8 cellular contexts compared by ENCODE assay signal in genomic region chr15:73991726-73992593, GRCh38. TPM values are rescaled to one million over a fixed set of nuclear protein-coding genes. Genes with fewer than 3 reads are reported as not detected.
DNase-seq lines count a peak whose midpoint lies in the region; ATAC-seq, FAIRE-seq and TF ChIP-seq lines count a peak whose summit lies in the region.

TSS of gene STOML1 (minus strand) at chr15:73992295. CDS start at chr15:73992223, 72 bp downstream.

- peak; percentile 26 for FAIRE-seq in HepG2 (lab: Jason Lieb, UNC)

- no peaks in the 10 kb centered on the region for H3K9me3 ChIP-seq in HepG2 (ENCODE audit: low read length)

- BruUV-seq in HepG2 (replicated peaks; lab: Mats Ljungman, UMichigan), result no TSS peak

- H3K4me1 ChIP-seq in HepG2 (ENCODE audit: insufficient read depth, low read length), result peaks cover 45% of the 10 kb centered on the region

- TF ChIP-seq POLR2A in HepG2 (IDR thresholded peaks at IDR 0.05; ENCODE audit: insufficient read depth in 1 of 2, low read depth in 2 of 2, low read length in 2 of 2), result peak; percentile 24 to 28; a peak in 1 of 4 replicates

- H3K36me3 ChIP-seq in HepG2 (replicated peaks in 1 of 2; ENCODE audit: control insufficient read depth in 1 of 2, insufficient read depth in 2 of 2, low read length in 2 of 2), result no peaks in the 10 kb centered on the region; a peak in 1 of 5 replicates

- H3K9ac ChIP-seq in HepG2 (ENCODE audit: insufficient read depth, low read depth, low read length), result peak within 1 kb of the TSS; percentile 64

- H2AFZ ChIP-seq in HepG2 (ENCODE audit: low read length), result peak within 1 kb of the TSS; percentile 88

- DNase-seq in C1 segment of cervical spinal cord (lab: John Stamatoyannopoulos, UW) (peak in 13 of 14 donors; percentile 46 to 93 (median 81)), GM19240 (ENCODE audit: insufficient read length, low spot score) (peak; percentile 77), NCI-H69 (lab: John Stamatoyannopoulos, UW) (peak; percentile 94), dermis blood vessel endothelial cell (peak; percentile 95), HepG2 (ENCODE audit: low spot score) (peak; percentile 82)
- DNase-seq in activated CD4-positive, alpha-beta T cell treated with anti-CD3 and anti-CD28 coated beads, Interleukin-2, amount 50 U/mL, for 24 hours (ENCODE audit: low read depth in 1 of 2, low spot score in 1 of 2), result peak; percentile 91 to 96
- DNase-seq in stimulated activated CD4-positive, alpha-beta T cell treated with anti-CD3 and anti-CD28 coated beads, Interleukin-2, amount 100 ng/mL, for 48 hours, result peak; percentile 98

- peaks cover 12% of the 10 kb centered on the region for H3K79me2 ChIP-seq in HepG2 (ENCODE audit: insufficient read depth, low read length)

- no peaks in the 10 kb centered on the region; a peak in 1 of 5 replicates for H3K27me3 ChIP-seq in HepG2 (ENCODE audit: control insufficient read depth in 1 of 2, insufficient read depth in 2 of 2, low read length in 2 of 2)

- no peaks in the 10 kb centered on the region for H4K20me1 ChIP-seq in HepG2 (ENCODE audit: insufficient read depth, low read length)

- intact Hi-C loops in HepG2 (cut with micrococcal nuclease; ENCODE audit: unreplicated experiment), result no loop called here

- in situ Hi-C loops in HepG2 (cut with HindIII; ENCODE audit: extremely low pct_ligation_motif_present, low pct_unique_long_range_greater_than_20kb), result no loop called here

- ATAC-seq in HG03457 (IDR thresholded peaks at IDR 0.05; ENCODE audit: unreplicated experiment) (peak; percentile 49), HepG2 (peak; percentile 86)

- peak within 1 kb of the TSS; percentile 90 for H3K4me2 ChIP-seq in HepG2 (ENCODE audit: low read depth, low read length)

- H3K27ac ChIP-seq in HepG2 (ENCODE audit: extremely low read length, insufficient read depth, low read length), result no peak within 1 kb of the TSS

- peak; percentile 87 for TF ChIP-seq CTCF in HepG2 (CRISPR knock-in tag; IDR thresholded peaks at IDR 0.05)

- H3K4me3 ChIP-seq in HepG2 (replicated peaks in 1 of 3; ENCODE audit: insufficient read depth in 1 of 3, low read depth in 2 of 3, low read length in 3 of 3), result peak within 1 kb of the TSS; percentile 72 to 91 (median 88)

- CTCF ChIA-PET in HepG2 (lab: Yijun Ruan, JAX; ENCODE audit: low intra/inter-chr PET ratio, low total read pairs), result no interaction called here

- POLR2A ChIA-PET in HepG2 (lab: Yijun Ruan, JAX), result interaction anchor here (1.0 kb wide), 1 partner anchor 45 kb away, joined by 3 read pairs; no protein-coding TSS in a partner anchor

- TF ChIP-seq EP300 in HepG2 (IDR thresholded peaks at IDR 0.05; ENCODE audit: low read depth in 2 of 2, low read length in 2 of 2) (no peak; a peak in 1 of 4 replicates), HepG2 (CRISPR knock-in tag; IDR thresholded peaks at IDR 0.05; ENCODE audit: borderline replicate concordance) (no peak)

- 3% methylated on average over 14 of the region's 72 CpGs for WGBS in HepG2 (ENCODE audit: low lambda C conversion rate)

- no peak; the same call in 1 of the 2 replicates for TF ChIP-seq RAD21 in HepG2 (CRISPR knock-in tag; IDR thresholded peaks at IDR 0.05)

TF ChIP-seq in HepG2, 621 proteins besides CTCF, POLR2A, EP300 and RAD21 (continues in another document):
- TF ChIP-seq GMEB2 (CRISPR knock-in tag; IDR thresholded peaks at IDR 0.05; ENCODE audit: low read depth), result peak; percentile 59; the same call in 1 of the 2 replicates
- no peak for TF ChIP-seq DR1 (CRISPR knock-in tag; IDR thresholded peaks at IDR 0.05)
- peak; percentile 43; the same call in 1 of the 2 replicates for TF ChIP-seq NFKB2 (CRISPR knock-in tag; IDR thresholded peaks at IDR 0.05; ENCODE audit: borderline replicate concordance)
- TF ChIP-seq ZFAT (CRISPR knock-in tag; conservative IDR thresholded peaks at IDR 0.05), result no peak
- no peak for TF ChIP-seq ZKSCAN1 (IDR thresholded peaks at IDR 0.05; ENCODE audit: low read length)
- peak; percentile 64; the same call in 1 of the 2 replicates for TF ChIP-seq ATF7-NPFF (CRISPR knock-in tag; IDR thresholded peaks at IDR 0.05; ENCODE audit: low read depth)
- no peak for TF ChIP-seq ZZZ3 (CRISPR knock-in tag; IDR thresholded peaks at IDR 0.05; ENCODE audit: borderline replicate concordance)
- 0 out of 2 replicates have a peak, but pooled peaks have one; percentile 11 for TF ChIP-seq IKZF5 (CRISPR knock-in tag; IDR thresholded peaks at IDR 0.05)
- TF ChIP-seq LRRFIP1 (CRISPR knock-in tag; conservative IDR thresholded peaks at IDR 0.05), result no peak
- TF ChIP-seq HNF4G (IDR thresholded peaks at IDR 0.05; ENCODE audit: borderline replicate concordance, low read depth, low read length), result no peak; the same call in 1 of the 2 replicates
- TF ChIP-seq HNF4G (CRISPR knock-in tag; IDR thresholded peaks at IDR 0.05; ENCODE audit: borderline replicate concordance, low read depth), result no peak
- no peak for TF ChIP-seq ZNF782 (CRISPR knock-in tag; IDR thresholded peaks at IDR 0.05; ENCODE audit: borderline replicate concordance)
- TF ChIP-seq ZNF33A (CRISPR knock-in tag; IDR thresholded peaks at IDR 0.05; ENCODE audit: borderline replicate concordance), result no peak
- TF ChIP-seq RBFOX2 (IDR thresholded peaks at IDR 0.05; ENCODE audit: low read depth, low read length), result peak; percentile 63
- TF ChIP-seq ZNF484 (CRISPR knock-in tag; IDR thresholded peaks at IDR 0.05; ENCODE audit: borderline replicate concordance, low read depth), result no peak
- TF ChIP-seq RFXANK (CRISPR knock-in tag; IDR thresholded peaks at IDR 0.05), result peak; percentile 81; the same call in 1 of the 2 replicates
- TF ChIP-seq ZBTB21 (CRISPR knock-in tag; IDR thresholded peaks at IDR 0.05), result no peak
- peak; percentile 80 for TF ChIP-seq ZNF563 (CRISPR knock-in tag; IDR thresholded peaks at IDR 0.05)

RNA-seq across cellular contexts. Expression of gene STOML1, which starts in this region (rescaled TPM):
- total RNA-seq in dermis blood vessel endothelial cell, result 19.9 and 22.3 TPM in 2 replicates
- total RNA-seq in HepG2 (2016; rRNA removed; fragmentation: Illumina TruSeq; extraction: Trizol), result 2.7 and 3.7 TPM in 2 replicates
- total RNA-seq in HepG2 (2016; cell fraction: cytosol; rRNA removed; fragmentation: Illumina TruSeq; extraction: Trizol; ENCODE audit: low read depth), result 1.0 and 1.5 TPM in 2 replicates
- total RNA-seq in HepG2 (2016; cell fraction: insoluble cytoplasmic fraction; rRNA removed; fragmentation: Illumina TruSeq; extraction: Trizol), result 2.2 and 4.1 TPM in 2 replicates
- total RNA-seq in HepG2 (2016; cell fraction: membrane; rRNA removed; fragmentation: Illumina TruSeq; extraction: Trizol), result 2.5 TPM in 2 replicates
- total RNA-seq in HepG2 (2016; cell fraction: nucleus; rRNA removed; fragmentation: Illumina TruSeq; extraction: Trizol), result 2.7 and 3.7 TPM in 2 replicates
- polyA plus RNA-seq in HepG2 (2011; rRNA removed), result 3.5 TPM in 2 replicates
- 2.4 and 3.4 TPM in 2 replicates for polyA plus RNA-seq in HepG2 (2011; cell fraction: cytosol; rRNA removed)
- 4.3 and 5.5 TPM in 2 replicates for polyA plus RNA-seq in HepG2 (2011; cell fraction: nucleus; rRNA removed)
- polyA plus RNA-seq in HepG2 (2012), result 1.7 and 2.1 TPM in 2 replicates
- 0.77 and 1.3 TPM in 2 replicates for polyA plus RNA-seq in HepG2 (2016; cell fraction: cytosol; fragmentation: Illumina TruSeq; extraction: Trizol; ENCODE audit: low read depth)
- 1.5 and 1.6 TPM in 2 replicates for polyA plus RNA-seq in HepG2 (2016; cell fraction: insoluble cytoplasmic fraction; fragmentation: Illumina TruSeq; extraction: Trizol; ENCODE audit: low read depth)
- polyA plus RNA-seq in HepG2 (2016; cell fraction: membrane; fragmentation: Illumina TruSeq; extraction: Trizol; ENCODE audit: low read depth), result 1.4 and 1.5 TPM in 2 replicates
- polyA plus RNA-seq in HepG2 (2016; cell fraction: nucleus; fragmentation: Illumina TruSeq; extraction: Trizol; ENCODE audit: insufficient read depth, low read depth), result 5.6 and 5.8 TPM in 2 replicates
- polyA minus RNA-seq in HepG2 (2011; rRNA and poly(A)+ RNA removed; ENCODE audit: low replicate concordance), result 4.1 and 6.9 TPM in 2 replicates
- 1.6 and 1.8 TPM in 2 replicates for polyA minus RNA-seq in HepG2 (2011; cell fraction: cytosol; rRNA and poly(A)+ RNA removed)
- polyA minus RNA-seq in HepG2 (2011; cell fraction: nucleus; rRNA and poly(A)+ RNA removed), result 1.9 and 2.9 TPM in 2 replicates
